Comparison of ENCODE assay signal across 1 cellular context in genomic region chr19:30227661-30228112, GRCh38.
A peak's percentile ranks its signal among the peaks of the same experiment; 100 is the strongest.
TF ChIP-seq lines count a peak whose summit lies in the region.

No MANE protein-coding gene starts in this region.

TF ChIP-seq in HEK293, 187 proteins besides CTCF, POLR2A, EP300 and RAD21 (continued from another document and continues in another):
- TF ChIP-seq, protein P1, sequence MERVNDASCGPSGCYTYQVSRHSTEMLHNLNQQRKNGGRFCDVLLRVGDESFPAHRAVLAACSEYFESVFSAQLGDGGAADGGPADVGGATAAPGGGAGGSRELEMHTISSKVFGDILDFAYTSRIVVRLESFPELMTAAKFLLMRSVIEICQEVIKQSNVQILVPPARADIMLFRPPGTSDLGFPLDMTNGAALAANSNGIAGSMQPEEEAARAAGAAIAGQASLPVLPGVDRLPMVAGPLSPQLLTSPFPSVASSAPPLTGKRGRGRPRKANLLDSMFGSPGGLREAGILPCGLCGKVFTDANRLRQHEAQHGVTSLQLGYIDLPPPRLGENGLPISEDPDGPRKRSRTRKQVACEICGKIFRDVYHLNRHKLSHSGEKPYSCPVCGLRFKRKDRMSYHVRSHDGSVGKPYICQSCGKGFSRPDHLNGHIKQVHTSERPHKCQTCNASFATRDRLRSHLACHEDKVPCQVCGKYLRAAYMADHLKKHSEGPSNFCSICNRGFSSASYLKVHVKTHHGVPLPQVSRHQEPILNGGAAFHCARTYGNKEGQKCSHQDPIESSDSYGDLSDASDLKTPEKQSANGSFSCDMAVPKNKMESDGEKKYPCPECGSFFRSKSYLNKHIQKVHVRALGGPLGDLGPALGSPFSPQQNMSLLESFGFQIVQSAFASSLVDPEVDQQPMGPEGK (tag by site-specific recombination; IDR thresholded peaks at IDR 0.05): no peak
- TF ChIP-seq INSM2 (tag by site-specific recombination; IDR thresholded peaks at IDR 0.05): peak; percentile 41; the same call in 1 of the 2 replicates
- no peak for TF ChIP-seq REST (tag by site-specific recombination; IDR thresholded peaks at IDR 0.05)
- TF ChIP-seq, protein P2, sequence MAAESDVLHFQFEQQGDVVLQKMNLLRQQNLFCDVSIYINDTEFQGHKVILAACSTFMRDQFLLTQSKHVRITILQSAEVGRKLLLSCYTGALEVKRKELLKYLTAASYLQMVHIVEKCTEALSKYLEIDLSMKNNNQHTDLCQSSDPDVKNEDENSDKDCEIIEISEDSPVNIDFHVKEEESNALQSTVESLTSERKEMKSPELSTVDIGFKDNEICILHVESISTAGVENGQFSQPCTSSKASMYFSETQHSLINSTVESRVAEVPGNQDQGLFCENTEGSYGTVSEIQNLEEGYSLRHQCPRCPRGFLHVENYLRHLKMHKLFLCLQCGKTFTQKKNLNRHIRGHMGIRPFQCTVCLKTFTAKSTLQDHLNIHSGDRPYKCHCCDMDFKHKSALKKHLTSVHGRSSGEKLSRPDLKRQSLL (tag by site-specific recombination; IDR thresholded peaks at IDR 0.05): no peak
- no peak for TF ChIP-seq ZNF157 (tag by site-specific recombination; IDR thresholded peaks at IDR 0.05)
- no peak for TF ChIP-seq ZNF211 (tag by site-specific recombination; IDR thresholded peaks at IDR 0.05; ENCODE audit: low read depth)
- 0 out of 2 replicates have a peak, but pooled peaks have one; percentile 21 for TF ChIP-seq ZNF501 (tag by site-specific recombination; IDR thresholded peaks at IDR 0.05)
- TF ChIP-seq ZFP3 (tag by site-specific recombination; IDR thresholded peaks at IDR 0.05; ENCODE audit: low read depth): no peak
- TF ChIP-seq ZBTB8A (tag by site-specific recombination; IDR thresholded peaks at IDR 0.05): peak; percentile 83
- no peak for TF ChIP-seq ZNF23 (tag by site-specific recombination; IDR thresholded peaks at IDR 0.05; ENCODE audit: borderline replicate concordance)
- no peak for TF ChIP-seq ZNF354C (tag by site-specific recombination; IDR thresholded peaks at IDR 0.05; ENCODE audit: borderline replicate concordance, low read depth)
- peak; percentile 5; the same call in 1 of the 2 replicates for TF ChIP-seq PRDM1 (tag by site-specific recombination; IDR thresholded peaks at IDR 0.05)
- TF ChIP-seq ZNF76 (tag by site-specific recombination; IDR thresholded peaks at IDR 0.05; ENCODE audit: borderline replicate concordance, low read depth): peak; percentile 55; the same call in 1 of the 2 replicates
- TF ChIP-seq ZBTB11 (tag by site-specific recombination; conservative IDR thresholded peaks at IDR 0.05; ENCODE audit: low read depth): peak; percentile 37; the same call in 1 of the 2 replicates
- TF ChIP-seq ZNF449 (tag by site-specific recombination; IDR thresholded peaks at IDR 0.05): peak; percentile 85
- peak; percentile 77 for TF ChIP-seq ZBTB20 (tag by site-specific recombination; IDR thresholded peaks at IDR 0.05)
- TF ChIP-seq GFI1B (tag by site-specific recombination; IDR thresholded peaks at IDR 0.05): no peak
- TF ChIP-seq ZNF311 (tag by site-specific recombination; IDR thresholded peaks at IDR 0.05; ENCODE audit: borderline replicate concordance): no peak
- 0 out of 2 replicates have a peak, but pooled peaks have one; percentile 10 for TF ChIP-seq ZNF266 (tag by site-specific recombination; IDR thresholded peaks at IDR 0.05; ENCODE audit: low read depth)
- 0 out of 2 replicates have a peak, but pooled peaks have one; percentile 3 for TF ChIP-seq ZNF146 (tag by site-specific recombination; IDR thresholded peaks at IDR 0.05)
- TF ChIP-seq ZBTB10 (tag by site-specific recombination; IDR thresholded peaks at IDR 0.05): peak; percentile 95
- TF ChIP-seq OSR2 (tag by site-specific recombination; IDR thresholded peaks at IDR 0.05): no peak
- 0 out of 2 replicates have a peak, but pooled peaks have one; percentile 47 for TF ChIP-seq ZSCAN5A (tag by site-specific recombination; IDR thresholded peaks at IDR 0.05)
- TF ChIP-seq MYNN (tag by site-specific recombination; IDR thresholded peaks at IDR 0.05; ENCODE audit: borderline replicate concordance): no peak
- TF ChIP-seq ZNF596 (tag by site-specific recombination; IDR thresholded peaks at IDR 0.05): no peak; the same call in none of the 2 replicates
- no peak for TF ChIP-seq ZNF366 (tag by site-specific recombination; conservative IDR thresholded peaks at IDR 0.05)
- TF ChIP-seq ZNF19 (tag by site-specific recombination; IDR thresholded peaks at IDR 0.05; ENCODE audit: low read depth): no peak
- TF ChIP-seq, protein P3, sequence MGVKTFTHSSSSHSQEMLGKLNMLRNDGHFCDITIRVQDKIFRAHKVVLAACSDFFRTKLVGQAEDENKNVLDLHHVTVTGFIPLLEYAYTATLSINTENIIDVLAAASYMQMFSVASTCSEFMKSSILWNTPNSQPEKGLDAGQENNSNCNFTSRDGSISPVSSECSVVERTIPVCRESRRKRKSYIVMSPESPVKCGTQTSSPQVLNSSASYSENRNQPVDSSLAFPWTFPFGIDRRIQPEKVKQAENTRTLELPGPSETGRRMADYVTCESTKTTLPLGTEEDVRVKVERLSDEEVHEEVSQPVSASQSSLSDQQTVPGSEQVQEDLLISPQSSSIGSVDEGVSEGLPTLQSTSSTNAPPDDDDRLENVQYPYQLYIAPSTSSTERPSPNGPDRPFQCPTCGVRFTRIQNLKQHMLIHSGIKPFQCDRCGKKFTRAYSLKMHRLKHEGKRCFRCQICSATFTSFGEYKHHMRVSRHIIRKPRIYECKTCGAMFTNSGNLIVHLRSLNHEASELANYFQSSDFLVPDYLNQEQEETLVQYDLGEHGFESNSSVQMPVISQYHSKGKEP (tag by site-specific recombination; IDR thresholded peaks at IDR 0.05): peak; percentile 77; the same call in 1 of the 2 replicates
- TF ChIP-seq, protein P4, sequence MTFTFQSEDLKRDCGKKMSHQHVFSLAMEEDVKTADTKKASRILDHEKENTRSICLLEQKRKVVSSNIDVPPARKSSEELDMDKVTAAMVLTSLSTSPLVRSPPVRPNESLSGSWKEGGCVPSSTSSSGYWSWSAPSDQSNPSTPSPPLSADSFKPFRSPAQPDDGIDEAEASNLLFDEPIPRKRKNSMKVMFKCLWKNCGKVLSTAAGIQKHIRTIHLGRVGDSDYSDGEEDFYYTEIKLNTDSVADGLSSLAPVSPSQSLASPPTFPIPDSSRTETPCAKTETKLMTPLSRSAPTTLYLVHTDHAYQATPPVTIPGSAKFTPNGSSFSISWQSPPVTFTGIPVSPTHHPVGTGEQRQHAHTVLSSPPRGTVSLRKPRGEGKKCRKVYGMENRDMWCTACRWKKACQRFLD (tag by site-specific recombination; IDR thresholded peaks at IDR 0.05): peak; percentile 69; the same call in 1 of the 2 replicates
- TF ChIP-seq ZNF169 (tag by site-specific recombination; IDR thresholded peaks at IDR 0.05): no peak
- no peak for TF ChIP-seq ZNF837 (tag by site-specific recombination; IDR thresholded peaks at IDR 0.05)
- peak; percentile 54 for TF ChIP-seq ZNF768 (tag by site-specific recombination; IDR thresholded peaks at IDR 0.05)
- TF ChIP-seq ZNF664 (tag by site-specific recombination; IDR thresholded peaks at IDR 0.05): no peak
- TF ChIP-seq ZNF423 (tag by site-specific recombination; IDR thresholded peaks at IDR 0.05): 0 out of 2 replicates have a peak, but pooled peaks have one; percentile 67
